1 cellular context compared by ENCODE assay signal in the genomic region with DNA sequence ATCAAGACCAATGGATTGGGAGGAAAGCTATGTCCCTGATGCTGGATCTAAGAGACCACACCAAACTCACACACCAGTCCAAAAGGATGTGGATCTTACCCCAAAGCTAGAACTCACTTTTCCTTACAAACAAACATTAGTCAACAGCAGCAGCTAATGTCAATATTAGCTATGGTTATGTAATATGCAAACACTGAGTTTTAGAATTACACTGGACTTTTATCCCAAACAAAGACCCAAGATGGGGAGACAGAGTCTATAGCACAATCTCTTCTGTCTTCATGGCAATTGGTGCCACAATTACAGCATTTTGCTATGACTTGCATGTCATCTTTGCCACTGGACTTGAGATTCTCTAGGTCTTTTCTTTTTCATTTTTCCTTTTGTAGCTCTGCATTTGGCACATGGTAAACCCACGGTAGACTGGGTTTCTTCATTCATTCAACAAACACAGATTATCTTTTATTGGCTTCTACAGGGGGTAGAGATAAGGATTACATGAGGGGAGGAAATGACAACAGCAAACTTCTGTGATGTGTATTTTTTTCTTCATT.
TF ChIP-seq lines count a peak whose summit lies in the region.

No MANE protein-coding gene starts in this region.

TF ChIP-seq in HepG2, 621 proteins besides CTCF, POLR2A, EP300 and RAD21 (continued from another document and continues in another):
- TF ChIP-seq, protein P1, sequence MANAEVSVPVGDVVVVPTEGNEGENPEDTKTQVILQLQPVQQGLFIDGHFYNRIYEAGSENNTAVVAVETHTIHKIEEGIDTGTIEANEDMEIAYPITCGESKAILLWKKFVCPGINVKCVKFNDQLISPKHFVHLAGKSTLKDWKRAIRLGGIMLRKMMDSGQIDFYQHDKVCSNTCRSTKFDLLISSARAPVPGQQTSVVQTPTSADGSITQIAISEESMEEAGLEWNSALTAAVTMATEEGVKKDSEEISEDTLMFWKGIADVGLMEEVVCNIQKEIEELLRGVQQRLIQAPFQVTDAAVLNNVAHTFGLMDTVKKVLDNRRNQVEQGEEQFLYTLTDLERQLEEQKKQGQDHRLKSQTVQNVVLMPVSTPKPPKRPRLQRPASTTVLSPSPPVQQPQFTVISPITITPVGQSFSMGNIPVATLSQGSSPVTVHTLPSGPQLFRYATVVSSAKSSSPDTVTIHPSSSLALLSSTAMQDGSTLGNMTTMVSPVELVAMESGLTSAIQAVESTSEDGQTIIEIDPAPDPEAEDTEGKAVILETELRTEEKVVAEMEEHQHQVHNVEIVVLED (CRISPR knock-in tag; IDR thresholded peaks at IDR 0.05; ENCODE audit: borderline replicate concordance): peak; percentile 58; the same call in 1 of the 2 replicates
- TF ChIP-seq KLF15 (CRISPR knock-in tag; IDR thresholded peaks at IDR 0.05; ENCODE audit: borderline replicate concordance): no peak
- peak; percentile 72 for TF ChIP-seq TFAP4 (IDR thresholded peaks at IDR 0.05; ENCODE audit: borderline replicate concordance, low read depth)
- peak; percentile 85 for TF ChIP-seq HOXA3 (CRISPR knock-in tag; IDR thresholded peaks at IDR 0.05)
- no peak for TF ChIP-seq HDAC6 (IDR thresholded peaks at IDR 0.05; ENCODE audit: low read depth, low read length)
- TF ChIP-seq SUZ12 (IDR thresholded peaks at IDR 0.05; ENCODE audit: low read depth, low read length): no peak
- no peak for TF ChIP-seq NFKB2 (CRISPR knock-in tag; IDR thresholded peaks at IDR 0.05; ENCODE audit: borderline replicate concordance)
- peak; percentile 75; the same call in 1 of the 2 replicates for TF ChIP-seq ZFP90 (CRISPR knock-in tag; IDR thresholded peaks at IDR 0.05; ENCODE audit: borderline replicate concordance)
- TF ChIP-seq ARNT2 (CRISPR knock-in tag; IDR thresholded peaks at IDR 0.05; ENCODE audit: low read depth): peak; percentile 74; the same call in 1 of the 2 replicates
- TF ChIP-seq TCF7 (IDR thresholded peaks at IDR 0.05; ENCODE audit: low read depth): peak; percentile 86
- no peak for TF ChIP-seq NPAS2 (CRISPR knock-in tag; IDR thresholded peaks at IDR 0.05; ENCODE audit: borderline replicate concordance)
- TF ChIP-seq ZNF703 (CRISPR knock-in tag; IDR thresholded peaks at IDR 0.05; ENCODE audit: borderline replicate concordance): no peak
- TF ChIP-seq RAD51 (IDR thresholded peaks at IDR 0.05; ENCODE audit: borderline replicate concordance): no peak
- no peak; the same call in 1 of the 2 replicates for TF ChIP-seq SIN3B (IDR thresholded peaks at IDR 0.05; ENCODE audit: low read length)
- peak; percentile 95; the same call in 1 of the 2 replicates for TF ChIP-seq ZNF292 (CRISPR knock-in tag; IDR thresholded peaks at IDR 0.05; ENCODE audit: borderline replicate concordance, low read depth)
- no peak for TF ChIP-seq ZNF572 (CRISPR knock-in tag; IDR thresholded peaks at IDR 0.05)
- 0 out of 2 replicates have a peak, but pooled peaks have one; percentile 55 for TF ChIP-seq ZNF567 (CRISPR knock-in tag; IDR thresholded peaks at IDR 0.05; ENCODE audit: borderline replicate concordance)
- no peak for TF ChIP-seq ZNF101 (CRISPR knock-in tag; IDR thresholded peaks at IDR 0.05; ENCODE audit: borderline replicate concordance, low read depth)
- TF ChIP-seq NFRKB (IDR thresholded peaks at IDR 0.05): no peak
- no peak for TF ChIP-seq NONO (IDR thresholded peaks at IDR 0.05)
- peak; percentile 97 for TF ChIP-seq NONO (CRISPR knock-in tag; conservative IDR thresholded peaks at IDR 0.05)
- TF ChIP-seq, protein P2, sequence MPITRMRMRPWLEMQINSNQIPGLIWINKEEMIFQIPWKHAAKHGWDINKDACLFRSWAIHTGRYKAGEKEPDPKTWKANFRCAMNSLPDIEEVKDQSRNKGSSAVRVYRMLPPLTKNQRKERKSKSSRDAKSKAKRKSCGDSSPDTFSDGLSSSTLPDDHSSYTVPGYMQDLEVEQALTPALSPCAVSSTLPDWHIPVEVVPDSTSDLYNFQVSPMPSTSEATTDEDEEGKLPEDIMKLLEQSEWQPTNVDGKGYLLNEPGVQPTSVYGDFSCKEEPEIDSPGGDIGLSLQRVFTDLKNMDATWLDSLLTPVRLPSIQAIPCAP (CRISPR knock-in tag; IDR thresholded peaks at IDR 0.05; ENCODE audit: low read depth): no peak
- peak; percentile 96; the same call in 1 of the 2 replicates for TF ChIP-seq REPIN1 (CRISPR knock-in tag; IDR thresholded peaks at IDR 0.05; ENCODE audit: borderline replicate concordance, low read depth)
- TF ChIP-seq ZNF333 (CRISPR knock-in tag; IDR thresholded peaks at IDR 0.05; ENCODE audit: borderline replicate concordance): no peak
- no peak for TF ChIP-seq ZNF468 (CRISPR knock-in tag; IDR thresholded peaks at IDR 0.05)
- TF ChIP-seq CREM (IDR thresholded peaks at IDR 0.05): peak; percentile 95
- TF ChIP-seq CREM (CRISPR knock-in tag; IDR thresholded peaks at IDR 0.05): no peak
- peak; percentile 70; the same call in 1 of the 2 replicates for TF ChIP-seq ZNF564 (CRISPR knock-in tag; IDR thresholded peaks at IDR 0.05)
- no peak for TF ChIP-seq PLRG1 (conservative IDR thresholded peaks at IDR 0.05)
- TF ChIP-seq, protein P3, sequence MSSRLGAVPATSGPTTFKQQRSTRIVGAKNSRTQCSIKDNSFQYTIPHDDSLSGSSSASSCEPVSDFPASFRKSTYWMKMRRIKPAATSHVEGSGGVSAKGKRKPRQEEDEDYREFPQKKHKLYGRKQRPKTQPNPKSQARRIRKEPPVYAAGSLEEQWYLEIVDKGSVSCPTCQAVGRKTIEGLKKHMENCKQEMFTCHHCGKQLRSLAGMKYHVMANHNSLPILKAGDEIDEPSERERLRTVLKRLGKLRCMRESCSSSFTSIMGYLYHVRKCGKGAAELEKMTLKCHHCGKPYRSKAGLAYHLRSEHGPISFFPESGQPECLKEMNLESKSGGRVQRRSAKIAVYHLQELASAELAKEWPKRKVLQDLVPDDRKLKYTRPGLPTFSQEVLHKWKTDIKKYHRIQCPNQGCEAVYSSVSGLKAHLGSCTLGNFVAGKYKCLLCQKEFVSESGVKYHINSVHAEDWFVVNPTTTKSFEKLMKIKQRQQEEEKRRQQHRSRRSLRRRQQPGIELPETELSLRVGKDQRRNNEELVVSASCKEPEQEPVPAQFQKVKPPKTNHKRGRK (CRISPR knock-in tag; IDR thresholded peaks at IDR 0.05): no peak
- TF ChIP-seq ONECUT2 (CRISPR knock-in tag; IDR thresholded peaks at IDR 0.05): 0 out of 2 replicates have a peak, but pooled peaks have one; percentile 71
- TF ChIP-seq, protein P4, sequence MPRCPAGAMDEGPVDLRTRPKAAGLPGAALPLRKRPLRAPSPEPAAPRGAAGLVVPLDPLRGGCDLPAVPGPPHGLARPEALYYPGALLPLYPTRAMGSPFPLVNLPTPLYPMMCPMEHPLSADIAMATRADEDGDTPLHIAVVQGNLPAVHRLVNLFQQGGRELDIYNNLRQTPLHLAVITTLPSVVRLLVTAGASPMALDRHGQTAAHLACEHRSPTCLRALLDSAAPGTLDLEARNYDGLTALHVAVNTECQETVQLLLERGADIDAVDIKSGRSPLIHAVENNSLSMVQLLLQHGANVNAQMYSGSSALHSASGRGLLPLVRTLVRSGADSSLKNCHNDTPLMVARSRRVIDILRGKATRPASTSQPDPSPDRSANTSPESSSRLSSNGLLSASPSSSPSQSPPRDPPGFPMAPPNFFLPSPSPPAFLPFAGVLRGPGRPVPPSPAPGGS (CRISPR knock-in tag; IDR thresholded peaks at IDR 0.05): no peak
- no peak for TF ChIP-seq ZBTB1 (CRISPR knock-in tag; IDR thresholded peaks at IDR 0.05; ENCODE audit: borderline replicate concordance)
- TF ChIP-seq MTERF4 (CRISPR knock-in tag; IDR thresholded peaks at IDR 0.05): no peak
- TF ChIP-seq SCMH1 (CRISPR knock-in tag; IDR thresholded peaks at IDR 0.05; ENCODE audit: borderline replicate concordance): no peak
- TF ChIP-seq, protein P5, sequence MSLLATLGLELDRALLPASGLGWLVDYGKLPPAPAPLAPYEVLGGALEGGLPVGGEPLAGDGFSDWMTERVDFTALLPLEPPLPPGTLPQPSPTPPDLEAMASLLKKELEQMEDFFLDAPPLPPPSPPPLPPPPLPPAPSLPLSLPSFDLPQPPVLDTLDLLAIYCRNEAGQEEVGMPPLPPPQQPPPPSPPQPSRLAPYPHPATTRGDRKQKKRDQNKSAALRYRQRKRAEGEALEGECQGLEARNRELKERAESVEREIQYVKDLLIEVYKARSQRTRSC (CRISPR knock-in tag; IDR thresholded peaks at IDR 0.05; ENCODE audit: low read depth): no peak
- TF ChIP-seq HOXA9 (CRISPR knock-in tag; IDR thresholded peaks at IDR 0.05; ENCODE audit: borderline replicate concordance): no peak
- no peak for TF ChIP-seq ZC3H4 (CRISPR knock-in tag; IDR thresholded peaks at IDR 0.05; ENCODE audit: borderline replicate concordance)
- TF ChIP-seq ZBTB20 (CRISPR knock-in tag; IDR thresholded peaks at IDR 0.05; ENCODE audit: borderline replicate concordance, low read depth): peak; percentile 84
- TF ChIP-seq ZFYVE20 (CRISPR knock-in tag; IDR thresholded peaks at IDR 0.05; ENCODE audit: borderline replicate concordance, low read depth): no peak
- no peak for TF ChIP-seq ZNF724P (CRISPR knock-in tag; IDR thresholded peaks at IDR 0.05; ENCODE audit: borderline replicate concordance)
- TF ChIP-seq ZNF451 (CRISPR knock-in tag; IDR thresholded peaks at IDR 0.05): 0 out of 2 replicates have a peak, but pooled peaks have one; percentile 37
- TF ChIP-seq SRF (IDR thresholded peaks at IDR 0.05; ENCODE audit: low read depth, low read length): peak; percentile 44; the same call in 1 of the 2 replicates
- peak; percentile 80; the same call in 1 of the 2 replicates for TF ChIP-seq SP140L (CRISPR knock-in tag; IDR thresholded peaks at IDR 0.05; ENCODE audit: borderline replicate concordance)
- peak; percentile 98 for TF ChIP-seq DNMT3B (CRISPR knock-in tag; conservative IDR thresholded peaks at IDR 0.05)
- no peak for TF ChIP-seq TEAD2 (CRISPR knock-in tag; IDR thresholded peaks at IDR 0.05)
- TF ChIP-seq ZNF598 (CRISPR knock-in tag; IDR thresholded peaks at IDR 0.05; ENCODE audit: borderline replicate concordance): no peak
- peak; percentile 55; the same call in 1 of the 2 replicates for TF ChIP-seq ZNF430 (CRISPR knock-in tag; IDR thresholded peaks at IDR 0.05)
- no peak for TF ChIP-seq ZNF251 (CRISPR knock-in tag; IDR thresholded peaks at IDR 0.05)
- no peak for TF ChIP-seq NR1H2 (CRISPR knock-in tag; IDR thresholded peaks at IDR 0.05; ENCODE audit: borderline replicate concordance, low read depth)
- no peak for TF ChIP-seq ZNF674 (CRISPR knock-in tag; IDR thresholded peaks at IDR 0.05; ENCODE audit: low read depth)
- TF ChIP-seq HES4 (CRISPR knock-in tag; IDR thresholded peaks at IDR 0.05; ENCODE audit: borderline replicate concordance): no peak
- no peak for TF ChIP-seq ZNF260 (CRISPR knock-in tag; IDR thresholded peaks at IDR 0.05; ENCODE audit: borderline replicate concordance, low read depth)
- TF ChIP-seq ZNF576 (CRISPR knock-in tag; IDR thresholded peaks at IDR 0.05): no peak
- TF ChIP-seq ZNF317 (CRISPR knock-in tag; IDR thresholded peaks at IDR 0.05): peak; percentile 94
- no peak for TF ChIP-seq SOX6 (IDR thresholded peaks at IDR 0.05)
- peak; percentile 98 for TF ChIP-seq SOX6 (CRISPR knock-in tag; IDR thresholded peaks at IDR 0.05)
- peak; percentile 95 for TF ChIP-seq TBL1XR1 (IDR thresholded peaks at IDR 0.05; ENCODE audit: borderline replicate concordance, low read length, partially characterized antibody)
- TF ChIP-seq ZNF446 (CRISPR knock-in tag; IDR thresholded peaks at IDR 0.05): no peak
- TF ChIP-seq ZSCAN9 (CRISPR knock-in tag; IDR thresholded peaks at IDR 0.05; ENCODE audit: borderline replicate concordance): peak; percentile 99
- no peak for TF ChIP-seq PHF8 (CRISPR knock-in tag; IDR thresholded peaks at IDR 0.05)
- TF ChIP-seq ZNF615 (CRISPR knock-in tag; IDR thresholded peaks at IDR 0.05; ENCODE audit: borderline replicate concordance): no peak
- TF ChIP-seq PHB2 (IDR thresholded peaks at IDR 0.05; ENCODE audit: partially characterized antibody): no peak
- peak; percentile 84 for TF ChIP-seq ZNF878 (CRISPR knock-in tag; IDR thresholded peaks at IDR 0.05)
- TF ChIP-seq ARNT (IDR thresholded peaks at IDR 0.05): no peak
- TF ChIP-seq, protein P6, sequence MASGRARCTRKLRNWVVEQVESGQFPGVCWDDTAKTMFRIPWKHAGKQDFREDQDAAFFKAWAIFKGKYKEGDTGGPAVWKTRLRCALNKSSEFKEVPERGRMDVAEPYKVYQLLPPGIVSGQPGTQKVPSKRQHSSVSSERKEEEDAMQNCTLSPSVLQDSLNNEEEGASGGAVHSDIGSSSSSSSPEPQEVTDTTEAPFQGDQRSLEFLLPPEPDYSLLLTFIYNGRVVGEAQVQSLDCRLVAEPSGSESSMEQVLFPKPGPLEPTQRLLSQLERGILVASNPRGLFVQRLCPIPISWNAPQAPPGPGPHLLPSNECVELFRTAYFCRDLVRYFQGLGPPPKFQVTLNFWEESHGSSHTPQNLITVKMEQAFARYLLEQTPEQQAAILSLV (CRISPR knock-in tag; IDR thresholded peaks at IDR 0.05; ENCODE audit: borderline replicate concordance): peak; percentile 41; the same call in 1 of the 2 replicates
